1 cellular context compared by ENCODE assay signal in the genomic region with DNA sequence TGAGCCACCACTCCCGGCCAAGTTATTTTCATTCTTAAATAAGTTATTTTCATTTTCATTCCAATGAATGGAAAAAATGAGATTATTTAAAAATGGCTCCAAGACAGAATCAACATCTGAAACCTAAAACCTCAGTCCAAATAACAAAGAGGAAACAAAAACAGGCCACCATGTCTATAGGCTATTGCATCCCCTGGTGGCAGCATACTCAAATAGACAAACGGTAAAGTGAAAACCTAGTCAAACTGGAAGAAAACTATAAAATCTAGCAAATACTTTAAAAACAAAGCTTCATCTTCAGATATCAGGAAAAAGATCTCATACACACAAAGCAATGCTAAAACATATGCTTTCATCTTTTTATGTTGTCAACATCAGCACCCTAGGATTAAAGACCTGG.
TF ChIP-seq lines count a peak whose summit lies in the region.

No MANE protein-coding gene starts in this region.

TF ChIP-seq in H1, 55 proteins besides CTCF, POLR2A, EP300 and RAD21:
- TF ChIP-seq SIN3A (conservative IDR thresholded peaks at IDR 0.05 in 1 of 2, IDR thresholded peaks at IDR 0.05 in 1 of 2; ENCODE audit: low read depth in 1 of 2, low read length in 2 of 2), result no peak
- TF ChIP-seq RNF2 (IDR thresholded peaks at IDR 0.05; ENCODE audit: borderline replicate concordance, low read depth, low read length, missing control alignments, poor library complexity, severe bottlenecking), result no peak
- TF ChIP-seq EGR1 (IDR thresholded peaks at IDR 0.05; ENCODE audit: borderline replicate concordance, low read depth, low read length), result no peak
- no peak for TF ChIP-seq ASH2L (IDR thresholded peaks at IDR 0.05; ENCODE audit: low read length)
- TF ChIP-seq FOSL1 (IDR thresholded peaks at IDR 0.05; ENCODE audit: insufficient read depth, low read depth, low read length), result no peak
- TF ChIP-seq TEAD4 (IDR thresholded peaks at IDR 0.05; ENCODE audit: low read depth, low read length), result no peak
- TF ChIP-seq, protein P1, sequence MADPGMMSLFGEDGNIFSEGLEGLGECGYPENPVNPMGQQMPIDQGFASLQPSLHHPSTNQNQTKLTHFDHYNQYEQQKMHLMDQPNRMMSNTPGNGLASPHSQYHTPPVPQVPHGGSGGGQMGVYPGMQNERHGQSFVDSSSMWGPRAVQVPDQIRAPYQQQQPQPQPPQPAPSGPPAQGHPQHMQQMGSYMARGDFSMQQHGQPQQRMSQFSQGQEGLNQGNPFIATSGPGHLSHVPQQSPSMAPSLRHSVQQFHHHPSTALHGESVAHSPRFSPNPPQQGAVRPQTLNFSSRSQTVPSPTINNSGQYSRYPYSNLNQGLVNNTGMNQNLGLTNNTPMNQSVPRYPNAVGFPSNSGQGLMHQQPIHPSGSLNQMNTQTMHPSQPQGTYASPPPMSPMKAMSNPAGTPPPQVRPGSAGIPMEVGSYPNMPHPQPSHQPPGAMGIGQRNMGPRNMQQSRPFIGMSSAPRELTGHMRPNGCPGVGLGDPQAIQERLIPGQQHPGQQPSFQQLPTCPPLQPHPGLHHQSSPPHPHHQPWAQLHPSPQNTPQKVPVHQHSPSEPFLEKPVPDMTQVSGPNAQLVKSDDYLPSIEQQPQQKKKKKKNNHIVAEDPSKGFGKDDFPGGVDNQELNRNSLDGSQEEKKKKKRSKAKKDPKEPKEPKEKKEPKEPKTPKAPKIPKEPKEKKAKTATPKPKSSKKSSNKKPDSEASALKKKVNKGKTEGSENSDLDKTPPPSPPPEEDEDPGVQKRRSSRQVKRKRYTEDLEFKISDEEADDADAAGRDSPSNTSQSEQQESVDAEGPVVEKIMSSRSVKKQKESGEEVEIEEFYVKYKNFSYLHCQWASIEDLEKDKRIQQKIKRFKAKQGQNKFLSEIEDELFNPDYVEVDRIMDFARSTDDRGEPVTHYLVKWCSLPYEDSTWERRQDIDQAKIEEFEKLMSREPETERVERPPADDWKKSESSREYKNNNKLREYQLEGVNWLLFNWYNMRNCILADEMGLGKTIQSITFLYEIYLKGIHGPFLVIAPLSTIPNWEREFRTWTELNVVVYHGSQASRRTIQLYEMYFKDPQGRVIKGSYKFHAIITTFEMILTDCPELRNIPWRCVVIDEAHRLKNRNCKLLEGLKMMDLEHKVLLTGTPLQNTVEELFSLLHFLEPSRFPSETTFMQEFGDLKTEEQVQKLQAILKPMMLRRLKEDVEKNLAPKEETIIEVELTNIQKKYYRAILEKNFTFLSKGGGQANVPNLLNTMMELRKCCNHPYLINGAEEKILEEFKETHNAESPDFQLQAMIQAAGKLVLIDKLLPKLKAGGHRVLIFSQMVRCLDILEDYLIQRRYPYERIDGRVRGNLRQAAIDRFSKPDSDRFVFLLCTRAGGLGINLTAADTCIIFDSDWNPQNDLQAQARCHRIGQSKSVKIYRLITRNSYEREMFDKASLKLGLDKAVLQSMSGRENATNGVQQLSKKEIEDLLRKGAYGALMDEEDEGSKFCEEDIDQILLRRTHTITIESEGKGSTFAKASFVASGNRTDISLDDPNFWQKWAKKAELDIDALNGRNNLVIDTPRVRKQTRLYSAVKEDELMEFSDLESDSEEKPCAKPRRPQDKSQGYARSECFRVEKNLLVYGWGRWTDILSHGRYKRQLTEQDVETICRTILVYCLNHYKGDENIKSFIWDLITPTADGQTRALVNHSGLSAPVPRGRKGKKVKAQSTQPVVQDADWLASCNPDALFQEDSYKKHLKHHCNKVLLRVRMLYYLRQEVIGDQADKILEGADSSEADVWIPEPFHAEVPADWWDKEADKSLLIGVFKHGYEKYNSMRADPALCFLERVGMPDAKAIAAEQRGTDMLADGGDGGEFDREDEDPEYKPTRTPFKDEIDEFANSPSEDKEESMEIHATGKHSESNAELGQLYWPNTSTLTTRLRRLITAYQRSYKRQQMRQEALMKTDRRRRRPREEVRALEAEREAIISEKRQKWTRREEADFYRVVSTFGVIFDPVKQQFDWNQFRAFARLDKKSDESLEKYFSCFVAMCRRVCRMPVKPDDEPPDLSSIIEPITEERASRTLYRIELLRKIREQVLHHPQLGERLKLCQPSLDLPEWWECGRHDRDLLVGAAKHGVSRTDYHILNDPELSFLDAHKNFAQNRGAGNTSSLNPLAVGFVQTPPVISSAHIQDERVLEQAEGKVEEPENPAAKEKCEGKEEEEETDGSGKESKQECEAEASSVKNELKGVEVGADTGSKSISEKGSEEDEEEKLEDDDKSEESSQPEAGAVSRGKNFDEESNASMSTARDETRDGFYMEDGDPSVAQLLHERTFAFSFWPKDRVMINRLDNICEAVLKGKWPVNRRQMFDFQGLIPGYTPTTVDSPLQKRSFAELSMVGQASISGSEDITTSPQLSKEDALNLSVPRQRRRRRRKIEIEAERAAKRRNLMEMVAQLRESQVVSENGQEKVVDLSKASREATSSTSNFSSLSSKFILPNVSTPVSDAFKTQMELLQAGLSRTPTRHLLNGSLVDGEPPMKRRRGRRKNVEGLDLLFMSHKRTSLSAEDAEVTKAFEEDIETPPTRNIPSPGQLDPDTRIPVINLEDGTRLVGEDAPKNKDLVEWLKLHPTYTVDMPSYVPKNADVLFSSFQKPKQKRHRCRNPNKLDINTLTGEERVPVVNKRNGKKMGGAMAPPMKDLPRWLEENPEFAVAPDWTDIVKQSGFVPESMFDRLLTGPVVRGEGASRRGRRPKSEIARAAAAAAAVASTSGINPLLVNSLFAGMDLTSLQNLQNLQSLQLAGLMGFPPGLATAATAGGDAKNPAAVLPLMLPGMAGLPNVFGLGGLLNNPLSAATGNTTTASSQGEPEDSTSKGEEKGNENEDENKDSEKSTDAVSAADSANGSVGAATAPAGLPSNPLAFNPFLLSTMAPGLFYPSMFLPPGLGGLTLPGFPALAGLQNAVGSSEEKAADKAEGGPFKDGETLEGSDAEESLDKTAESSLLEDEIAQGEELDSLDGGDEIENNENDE (IDR thresholded peaks at IDR 0.05; ENCODE audit: insufficient replicate concordance, low read length), result no peak
- TF ChIP-seq MAFK (IDR thresholded peaks at IDR 0.05; ENCODE audit: low read depth, low read length), result no peak
- TF ChIP-seq, protein P2, sequence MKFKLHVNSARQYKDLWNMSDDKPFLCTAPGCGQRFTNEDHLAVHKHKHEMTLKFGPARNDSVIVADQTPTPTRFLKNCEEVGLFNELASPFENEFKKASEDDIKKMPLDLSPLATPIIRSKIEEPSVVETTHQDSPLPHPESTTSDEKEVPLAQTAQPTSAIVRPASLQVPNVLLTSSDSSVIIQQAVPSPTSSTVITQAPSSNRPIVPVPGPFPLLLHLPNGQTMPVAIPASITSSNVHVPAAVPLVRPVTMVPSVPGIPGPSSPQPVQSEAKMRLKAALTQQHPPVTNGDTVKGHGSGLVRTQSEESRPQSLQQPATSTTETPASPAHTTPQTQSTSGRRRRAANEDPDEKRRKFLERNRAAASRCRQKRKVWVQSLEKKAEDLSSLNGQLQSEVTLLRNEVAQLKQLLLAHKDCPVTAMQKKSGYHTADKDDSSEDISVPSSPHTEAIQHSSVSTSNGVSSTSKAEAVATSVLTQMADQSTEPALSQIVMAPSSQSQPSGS (IDR thresholded peaks at IDR 0.05; ENCODE audit: low read length), result no peak
- no peak for TF ChIP-seq TAF7 (optimal IDR thresholded peaks at IDR 0.05; ENCODE audit: borderline replicate concordance, low read depth, low read length)
- TF ChIP-seq, protein P3, sequence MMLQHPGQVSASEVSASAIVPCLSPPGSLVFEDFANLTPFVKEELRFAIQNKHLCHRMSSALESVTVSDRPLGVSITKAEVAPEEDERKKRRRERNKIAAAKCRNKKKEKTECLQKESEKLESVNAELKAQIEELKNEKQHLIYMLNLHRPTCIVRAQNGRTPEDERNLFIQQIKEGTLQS (IDR thresholded peaks at IDR 0.05; ENCODE audit: insufficient read depth, low read depth, low read length), result no peak
- TF ChIP-seq ZNF274 (IDR thresholded peaks at IDR 0.05; ENCODE audit: borderline replicate concordance, extremely low read depth, low read length), result no peak
